Comparison of ENCODE assay signal across 1 cellular context in the genomic region with DNA sequence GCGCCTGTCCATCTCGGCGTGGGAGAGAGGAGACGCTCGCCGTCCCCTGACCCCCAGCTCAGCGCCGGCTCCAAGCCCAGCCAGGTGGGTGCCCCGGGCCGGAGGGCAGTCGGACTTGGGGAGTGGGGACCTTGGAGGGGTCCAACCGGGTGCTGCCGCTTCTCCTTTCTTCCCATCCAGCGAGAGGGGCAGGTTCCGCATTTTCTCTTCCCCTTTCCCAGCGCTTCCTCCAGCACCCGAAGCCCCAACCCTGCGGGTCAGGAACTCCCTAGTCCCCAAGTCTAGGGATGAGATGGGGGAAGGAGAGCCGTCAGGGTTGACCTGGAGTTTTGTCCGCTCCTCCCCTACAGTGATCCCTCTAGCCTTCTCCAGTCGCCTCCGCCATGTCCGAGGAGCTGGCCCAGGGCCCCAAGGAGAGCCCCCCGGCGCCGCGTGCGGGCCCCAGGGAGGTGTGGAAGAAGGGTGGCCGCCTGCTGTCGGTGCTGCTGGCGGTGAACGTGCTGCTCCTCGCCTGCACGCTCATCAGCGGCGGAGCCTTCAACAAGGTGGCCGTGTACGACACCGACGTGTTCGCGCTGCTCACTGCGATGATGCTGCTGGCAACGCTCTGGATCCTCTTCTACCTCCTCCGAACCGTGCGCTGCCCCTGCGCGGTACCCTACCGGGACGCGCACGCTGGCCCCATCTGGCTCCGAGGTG.
TF ChIP-seq lines count a peak whose summit lies in the region.

A gene with protein sequence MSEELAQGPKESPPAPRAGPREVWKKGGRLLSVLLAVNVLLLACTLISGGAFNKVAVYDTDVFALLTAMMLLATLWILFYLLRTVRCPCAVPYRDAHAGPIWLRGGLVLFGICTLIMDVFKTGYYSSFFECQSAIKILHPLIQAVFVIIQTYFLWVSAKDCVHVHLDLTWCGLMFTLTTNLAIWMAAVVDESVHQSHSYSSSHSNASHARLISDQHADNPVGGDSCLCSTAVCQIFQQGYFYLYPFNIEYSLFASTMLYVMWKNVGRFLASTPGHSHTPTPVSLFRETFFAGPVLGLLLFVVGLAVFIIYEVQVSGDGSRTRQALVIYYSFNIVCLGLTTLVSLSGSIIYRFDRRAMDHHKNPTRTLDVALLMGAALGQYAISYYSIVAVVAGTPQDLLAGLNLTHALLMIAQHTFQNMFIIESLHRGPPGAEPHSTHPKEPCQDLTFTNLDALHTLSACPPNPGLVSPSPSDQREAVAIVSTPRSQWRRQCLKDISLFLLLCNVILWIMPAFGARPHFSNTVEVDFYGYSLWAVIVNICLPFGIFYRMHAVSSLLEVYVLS (plus strand): TSS at position 24 of the 699 bp plus-strand sequence. CDS start 360 bp downstream, at position 384.

TF ChIP-seq in A549, 52 proteins besides CTCF, POLR2A, EP300 and RAD21 (continued from another document):
- TF ChIP-seq, protein P1, sequence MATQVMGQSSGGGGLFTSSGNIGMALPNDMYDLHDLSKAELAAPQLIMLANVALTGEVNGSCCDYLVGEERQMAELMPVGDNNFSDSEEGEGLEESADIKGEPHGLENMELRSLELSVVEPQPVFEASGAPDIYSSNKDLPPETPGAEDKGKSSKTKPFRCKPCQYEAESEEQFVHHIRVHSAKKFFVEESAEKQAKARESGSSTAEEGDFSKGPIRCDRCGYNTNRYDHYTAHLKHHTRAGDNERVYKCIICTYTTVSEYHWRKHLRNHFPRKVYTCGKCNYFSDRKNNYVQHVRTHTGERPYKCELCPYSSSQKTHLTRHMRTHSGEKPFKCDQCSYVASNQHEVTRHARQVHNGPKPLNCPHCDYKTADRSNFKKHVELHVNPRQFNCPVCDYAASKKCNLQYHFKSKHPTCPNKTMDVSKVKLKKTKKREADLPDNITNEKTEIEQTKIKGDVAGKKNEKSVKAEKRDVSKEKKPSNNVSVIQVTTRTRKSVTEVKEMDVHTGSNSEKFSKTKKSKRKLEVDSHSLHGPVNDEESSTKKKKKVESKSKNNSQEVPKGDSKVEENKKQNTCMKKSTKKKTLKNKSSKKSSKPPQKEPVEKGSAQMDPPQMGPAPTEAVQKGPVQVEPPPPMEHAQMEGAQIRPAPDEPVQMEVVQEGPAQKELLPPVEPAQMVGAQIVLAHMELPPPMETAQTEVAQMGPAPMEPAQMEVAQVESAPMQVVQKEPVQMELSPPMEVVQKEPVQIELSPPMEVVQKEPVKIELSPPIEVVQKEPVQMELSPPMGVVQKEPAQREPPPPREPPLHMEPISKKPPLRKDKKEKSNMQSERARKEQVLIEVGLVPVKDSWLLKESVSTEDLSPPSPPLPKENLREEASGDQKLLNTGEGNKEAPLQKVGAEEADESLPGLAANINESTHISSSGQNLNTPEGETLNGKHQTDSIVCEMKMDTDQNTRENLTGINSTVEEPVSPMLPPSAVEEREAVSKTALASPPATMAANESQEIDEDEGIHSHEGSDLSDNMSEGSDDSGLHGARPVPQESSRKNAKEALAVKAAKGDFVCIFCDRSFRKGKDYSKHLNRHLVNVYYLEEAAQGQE (IDR thresholded peaks at IDR 0.05): no peak
- TF ChIP-seq NFE2L2 (conservative IDR thresholded peaks at IDR 0.05; ENCODE audit: low read length): no peak
- TF ChIP-seq CBX8 (IDR thresholded peaks at IDR 0.05): no peak
- TF ChIP-seq, protein P2, sequence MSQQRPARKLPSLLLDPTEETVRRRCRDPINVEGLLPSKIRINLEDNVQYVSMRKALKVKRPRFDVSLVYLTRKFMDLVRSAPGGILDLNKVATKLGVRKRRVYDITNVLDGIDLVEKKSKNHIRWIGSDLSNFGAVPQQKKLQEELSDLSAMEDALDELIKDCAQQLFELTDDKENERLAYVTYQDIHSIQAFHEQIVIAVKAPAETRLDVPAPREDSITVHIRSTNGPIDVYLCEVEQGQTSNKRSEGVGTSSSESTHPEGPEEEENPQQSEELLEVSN (IDR thresholded peaks at IDR 0.05; ENCODE audit: borderline replicate concordance, low read depth): no peak
- TF ChIP-seq CHD4 (IDR thresholded peaks at IDR 0.05; ENCODE audit: borderline replicate concordance): no peak
- no peak for TF ChIP-seq RFX5 (IDR thresholded peaks at IDR 0.05)
- no peak for TF ChIP-seq BHLHE40 (IDR thresholded peaks at IDR 0.05; ENCODE audit: low read depth, low read length)
- TF ChIP-seq PHF8 (IDR thresholded peaks at IDR 0.05; ENCODE audit: borderline replicate concordance, low read depth): no peak
- TF ChIP-seq CEBPB (IDR thresholded peaks at IDR 0.05): no peak
- TF ChIP-seq, protein P3, sequence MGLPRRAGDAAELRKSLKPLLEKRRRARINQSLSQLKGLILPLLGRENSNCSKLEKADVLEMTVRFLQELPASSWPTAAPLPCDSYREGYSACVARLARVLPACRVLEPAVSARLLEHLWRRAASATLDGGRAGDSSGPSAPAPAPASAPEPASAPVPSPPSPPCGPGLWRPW (IDR thresholded peaks at IDR 0.05): no peak
- TF ChIP-seq EHF (CRISPR knock-in tag; IDR thresholded peaks at IDR 0.05): no peak
- TF ChIP-seq, protein P4, sequence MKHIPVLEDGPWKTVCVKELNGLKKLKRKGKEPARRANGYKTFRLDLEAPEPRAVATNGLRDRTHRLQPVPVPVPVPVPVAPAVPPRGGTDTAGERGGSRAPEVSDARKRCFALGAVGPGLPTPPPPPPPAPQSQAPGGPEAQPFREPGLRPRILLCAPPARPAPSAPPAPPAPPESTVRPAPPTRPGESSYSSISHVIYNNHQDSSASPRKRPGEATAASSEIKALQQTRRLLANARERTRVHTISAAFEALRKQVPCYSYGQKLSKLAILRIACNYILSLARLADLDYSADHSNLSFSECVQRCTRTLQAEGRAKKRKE (CRISPR knock-in tag; IDR thresholded peaks at IDR 0.05; ENCODE audit: low read depth): no peak
- no peak for TF ChIP-seq GATA3 (IDR thresholded peaks at IDR 0.05; ENCODE audit: borderline replicate concordance)
